Comparison of ENCODE assay signal across 27 cellular contexts in genomic region chr2:236162031-236162803, GRCh38. TPM values are rescaled to one million over a fixed set of nuclear protein-coding genes. Genes with fewer than 3 reads are reported as not detected.
DNase-seq lines count a peak whose midpoint lies in the region; TF ChIP-seq lines count a peak whose summit lies in the region.
"Had no signal": no experiment of that assay in that cellular context is flagged by ENCODE, and none has a peak within 500 bp of the region (broad histone marks: within the 10 kb centered on the region; RNA-seq: fewer than 3 reads in every experiment).

No MANE protein-coding gene starts in this region.

- H3F3A ChIP-seq in neural progenitor cell (ENCODE audit: low read depth), result peaks cover 48% of the 10 kb centered on the region

- H3K4me1 Mint-ChIP-seq in endothelial cell (ENCODE audit: unreplicated experiment), result peaks cover 19% of the 10 kb centered on the region
- H3K4me1 Mint-ChIP-seq in neural progenitor cell, result peaks cover 54% of the 10 kb centered on the region

- H3K9ac ChIP-seq in HUES6 (ENCODE audit: low read length) (peak overlapping the region; percentile 46), neural progenitor cell (no peak overlapping the region)

- intact Hi-C loops in testis (cut with DNase I; ENCODE audit: low total_unique reads), result loop anchor here (10.0 kb wide), 1 partner anchor 387 kb away; no protein-coding TSS in a partner anchor

- H3K27ac ChIP-seq in HUES6 (ENCODE audit: low read depth, low read length) (no peak overlapping the region), neural progenitor cell (no peak overlapping the region), testis (no peak overlapping the region)
- H3K27ac ChIP-seq: brain microvascular endothelial cell, C4-2B, heart left ventricle, tibial nerve, VCaP had no signal

- H3K9me3 ChIP-seq in HUES6 (ENCODE audit: control insufficient read depth, insufficient read depth, low read depth, low read length) (no peaks in the 10 kb centered on the region), neural progenitor cell (ENCODE audit: low read depth) (no peaks in the 10 kb centered on the region), testis (no peaks in the 10 kb centered on the region)
- H3K9me3 ChIP-seq: HAP-1, heart left ventricle, mucosa of descending colon, tibial nerve had no signal

- TF ChIP-seq CTCF in endothelial cell (IDR thresholded peaks at IDR 0.05; ENCODE audit: unreplicated experiment) (no peak), neural progenitor cell (IDR thresholded peaks at IDR 0.05) (no peak), testis (IDR thresholded peaks at IDR 0.05) (no peak)

- H3K4me3 Mint-ChIP-seq in endothelial cell (ENCODE audit: unreplicated experiment) (peak overlapping the region; percentile 67), neural progenitor cell (peak overlapping the region; percentile 44)
- H3K4me3 Mint-ChIP-seq: activated naive CD8-positive, alpha-beta T cell treated with anti-CD3 and anti-CD28 coated beads for 36 hours; stimulated activated naive CD8-positive, alpha-beta T cell treated with anti-CD3 and anti-CD28 coated beads, Interleukin-15, Interleukin-2, amounts not matched to agents 100 ng/mL and 50 ng/mL, for 24 hours had no signal

- H3K27ac Mint-ChIP-seq in endothelial cell (ENCODE audit: unreplicated experiment), result no peak overlapping the region
- no peak overlapping the region for H3K27ac Mint-ChIP-seq in neural progenitor cell
- H3K27ac Mint-ChIP-seq: activated naive CD8-positive, alpha-beta T cell treated with anti-CD3 and anti-CD28 coated beads for 36 hours; activated T-helper 2 cell treated with anti-CD3 and anti-CD28 coated beads, Interferon-gamma antibody, Interleukin-2, Interleukin-4, amounts not matched to agents 10 μg/mL and 5 μg/mL and 100 μg/mL, durations not matched to agents 14 hours and 24 hours and 36 hours; stimulated activated naive CD8-positive, alpha-beta T cell treated with anti-CD3 and anti-CD28 coated beads, Interleukin-15, Interleukin-2, amounts not matched to agents 100 ng/mL and 50 ng/mL, for 24 hours had no signal

- H3K79me2 ChIP-seq in neural progenitor cell (ENCODE audit: low read depth), result no peaks in the 10 kb centered on the region

- H3K4me3 ChIP-seq in HUES6 (ENCODE audit: low read depth, low read length), result no peak overlapping the region
- no peak overlapping the region for H3K4me3 ChIP-seq in neural progenitor cell
- H3K4me3 ChIP-seq in testis, result no peak overlapping the region
- H3K4me3 ChIP-seq: HAP-1, mucosa of descending colon, tibial nerve had no signal

- H3K4me2 ChIP-seq in neural progenitor cell, result no peak overlapping the region

- peaks cover 45% of the 10 kb centered on the region for H3K27me3 Mint-ChIP-seq in endothelial cell (ENCODE audit: unreplicated experiment)
- H3K27me3 Mint-ChIP-seq in neural progenitor cell (ENCODE audit: insufficient read depth, low read depth), result peaks cover 60% of the 10 kb centered on the region

- WGBS in testis, 2 donors, result 58 to 69% methylated on average over 14 to 15 of the region's 15 CpGs

- H3K9me3 Mint-ChIP-seq in endothelial cell (ENCODE audit: unreplicated experiment) (no peaks in the 10 kb centered on the region), neural progenitor cell (no peaks in the 10 kb centered on the region)
- H3K9me3 Mint-ChIP-seq: activated naive CD8-positive, alpha-beta T cell treated with anti-CD3 and anti-CD28 coated beads for 36 hours; activated T-helper 2 cell treated with anti-CD3 and anti-CD28 coated beads, Interferon-gamma antibody, Interleukin-2, Interleukin-4, amounts not matched to agents 10 μg/mL and 5 μg/mL and 100 μg/mL, durations not matched to agents 14 hours and 24 hours and 36 hours; stimulated activated naive CD8-positive, alpha-beta T cell treated with anti-CD3 and anti-CD28 coated beads, Interleukin-15, Interleukin-2, amounts not matched to agents 100 ng/mL and 50 ng/mL, for 24 hours had no signal

- H4K20me1 ChIP-seq in neural progenitor cell (ENCODE audit: low read depth), result peaks cover 99% of the 10 kb centered on the region

- H2AFZ ChIP-seq in neural progenitor cell (replicated peaks), result no peak overlapping the region

- DNase-seq in AG20443 (ENCODE audit: low spot score), result peak; percentile 12
- DNase-seq in endothelial cell (ENCODE audit: low spot score), result no peak
- peak; percentile 44 for DNase-seq in neural progenitor cell (ENCODE audit: low spot score)
- no peak for DNase-seq in activated CD4-positive, alpha-beta T cell treated with anti-CD3 and anti-CD28 coated beads for 4 hours
- DNase-seq in testis, result no peak
- no peak for DNase-seq in DMS153 treated with DMSO at 0.1 percent for 48 hours (lab: John Stamatoyannopoulos, UW; ENCODE audit: unreplicated experiment)
- no peak for DNase-seq in kidney tubule cell (ENCODE audit: low spot score)
- DNase-seq: activated CD8-positive, alpha-beta memory T cell treated with anti-CD3 and anti-CD28 coated beads, Interleukin-2, amount 50 U/mL, for 4 hours; activated naive CD8-positive, alpha-beta T cell treated with anti-CD3 and anti-CD28 coated beads for 36 hours; brain microvascular endothelial cell; cortex of kidney; heart left ventricle; mucosa of descending colon; NCI-H2107; NCI-H510A; stimulated activated CD4-positive, alpha-beta T cell treated with anti-CD3 and anti-CD28 coated beads, Interleukin-4, amount 100 ng/mL, for 1 hour had no signal

- H3K27me3 ChIP-seq in HUES6 (ENCODE audit: control insufficient read depth, insufficient read depth, low read length), result peaks cover 99% of the 10 kb centered on the region
- peaks cover 100% of the 10 kb centered on the region for H3K27me3 ChIP-seq in neural progenitor cell
- no peaks in the 10 kb centered on the region for H3K27me3 ChIP-seq in testis

- TF ChIP-seq POLR2A in testis (IDR thresholded peaks at IDR 0.05), result no peak

- no peaks in the 10 kb centered on the region; the same call in 1 of the 2 replicates for H3K36me3 ChIP-seq in HUES6 (ENCODE audit: control insufficient read depth, insufficient read depth, low read length)
- no peaks in the 10 kb centered on the region for H3K36me3 ChIP-seq in neural progenitor cell
- no peaks in the 10 kb centered on the region for H3K36me3 ChIP-seq in testis (ENCODE audit: low read depth, missing control alignments)
- H3K36me3 ChIP-seq: brain microvascular endothelial cell, HAP-1, heart left ventricle, tibial nerve had no signal

- H3K36me3 Mint-ChIP-seq in endothelial cell (ENCODE audit: low read depth, unreplicated experiment), result peaks cover 7% of the 10 kb centered on the region
- H3K36me3 Mint-ChIP-seq in neural progenitor cell, result peaks cover 2% of the 10 kb centered on the region
- H3K36me3 Mint-ChIP-seq: activated naive CD8-positive, alpha-beta T cell treated with anti-CD3 and anti-CD28 coated beads for 36 hours had no signal

- H3K4me1 ChIP-seq in HUES6 (ENCODE audit: control insufficient read depth, insufficient read depth, low read length), result peaks cover 72% of the 10 kb centered on the region
- H3K4me1 ChIP-seq in neural progenitor cell, result peaks cover 47% of the 10 kb centered on the region
- H3K4me1 ChIP-seq in testis, result peaks cover 13% of the 10 kb centered on the region

RNA-seq across cellular contexts. Expression of gene GBX2, which starts 6.0 kb away (rescaled TPM):
- 3.5 TPM for total RNA-seq in endothelial cell (ENCODE audit: unreplicated experiment)
- total RNA-seq in neural progenitor cell (ENCODE audit: low replicate concordance), result 0.46 TPM in 1 of 2 replicates, not detected in the other
- total RNA-seq in testis, result under 1 TPM; 0.47 to 0.56 TPM
- polyA plus RNA-seq in testis (ENCODE audit: insufficient read depth, low read depth, low replicate concordance), result 0.90 TPM
- total RNA-seq: A673; activated naive CD8-positive, alpha-beta T cell treated with anti-CD3 and anti-CD28 coated beads for 36 hours; activated T-helper 2 cell treated with anti-CD3 and anti-CD28 coated beads, Interferon-gamma antibody, Interleukin-2, Interleukin-4, amounts not matched to agents 10 μg/mL and 5 μg/mL and 100 μg/mL, durations not matched to agents 14 hours and 24 hours and 36 hours; liver; MCF 10A; mucosa of descending colon; T-helper 2 cell treated with Interferon-gamma antibody and Interleukin-4, amounts not matched to agents 100 ng/mL and 5 ng/mL, for 36 hours; tibial nerve had no signal
- polyA plus RNA-seq: liver had no signal

Comparison
In these comparisons a context has a peak if more than half of its experiments do, and no peak if none do; other contexts are left out.
1. DNase-seq: peak in AG20443 (single experiment) and neural progenitor cell (single experiment); none in endothelial cell (single experiment), activated CD4-positive, alpha-beta T cell treated with anti-CD3 and anti-CD28 coated beads for 4 hours (0 of 2), testis (single experiment), DMS153 treated with DMSO at 0.1 percent for 48 hours (single experiment) and kidney tubule cell (single experiment).